1 cellular context compared by ENCODE assay signal in genomic region chr17:64081802-64082799, GRCh38.
TF ChIP-seq lines count a peak whose summit lies in the region.

No MANE protein-coding gene starts in this region.

TF ChIP-seq in HepG2, 621 proteins besides CTCF, POLR2A, EP300 and RAD21 (continued from another document and continues in another):
- TF ChIP-seq ZBTB37 (CRISPR knock-in tag; IDR thresholded peaks at IDR 0.05) (peak; percentile 92), PHF5A (CRISPR knock-in tag; IDR thresholded peaks at IDR 0.05; ENCODE audit: low read depth, unreplicated experiment) (peak; percentile 86), ZNF564 (CRISPR knock-in tag; IDR thresholded peaks at IDR 0.05) (0 out of 2 replicates have a peak, but pooled peaks have one; percentile 18), RCOR2 (CRISPR knock-in tag; IDR thresholded peaks at IDR 0.05) (peak; percentile 81), THAP11 (CRISPR knock-in tag; IDR thresholded peaks at IDR 0.05) (peak; percentile 87), HHEX (CRISPR knock-in tag; IDR thresholded peaks at IDR 0.05) (peak; percentile 80), ELF4 (CRISPR knock-in tag; IDR thresholded peaks at IDR 0.05; ENCODE audit: borderline replicate concordance) (peak; percentile 51; the same call in 1 of the 2 replicates), PAXIP1 (CRISPR knock-in tag; conservative IDR thresholded peaks at IDR 0.05) (peak; percentile 94), MEF2D (CRISPR knock-in tag; IDR thresholded peaks at IDR 0.05) (peak; percentile 88), FOXO1 (CRISPR knock-in tag; IDR thresholded peaks at IDR 0.05) (peak; percentile 96), SMC3 (IDR thresholded peaks at IDR 0.05; ENCODE audit: low read length) (peak; percentile 38), REXO4 (CRISPR knock-in tag; IDR thresholded peaks at IDR 0.05; ENCODE audit: borderline replicate concordance) (no peak), HMG20A (CRISPR knock-in tag; IDR thresholded peaks at IDR 0.05; ENCODE audit: borderline replicate concordance) (peak; percentile 98), ZMYM2 (CRISPR knock-in tag; IDR thresholded peaks at IDR 0.05) (peak; percentile 62), CBFB (CRISPR knock-in tag; IDR thresholded peaks at IDR 0.05) (0 out of 2 replicates have a peak, but pooled peaks have one; percentile 30), HNF4G (IDR thresholded peaks at IDR 0.05; ENCODE audit: borderline replicate concordance, low read depth, low read length) (peak; percentile 23), HNF4G (CRISPR knock-in tag; IDR thresholded peaks at IDR 0.05; ENCODE audit: borderline replicate concordance, low read depth) (peak; percentile 40; the same call in 1 of the 2 replicates), ZBTB43 (CRISPR knock-in tag; conservative IDR thresholded peaks at IDR 0.05) (peak; percentile 94), ZNF549 (CRISPR knock-in tag; IDR thresholded peaks at IDR 0.05) (no peak), FOXK2 (IDR thresholded peaks at IDR 0.05) (peak; percentile 96), ZNF317 (CRISPR knock-in tag; IDR thresholded peaks at IDR 0.05) (peak; percentile 78), RBAK (CRISPR knock-in tag; IDR thresholded peaks at IDR 0.05) (no peak; the same call in 1 of the 2 replicates), PRDM10 (CRISPR knock-in tag; IDR thresholded peaks at IDR 0.05; ENCODE audit: low read depth) (peak; percentile 85), NFIC (IDR thresholded peaks at IDR 0.05; ENCODE audit: low read length) (peak; percentile 93; the same call in 1 of the 2 replicates), MAZ (IDR thresholded peaks at IDR 0.05; ENCODE audit: borderline replicate concordance, low read depth, low read length) (no peak), MAZ (CRISPR knock-in tag; IDR thresholded peaks at IDR 0.05; ENCODE audit: low read depth) (0 out of 2 replicates have a peak, but pooled peaks have one; percentile 19), HMG20B (CRISPR knock-in tag; conservative IDR thresholded peaks at IDR 0.05) (peak; percentile 77), SRSF9 (IDR thresholded peaks at IDR 0.05; ENCODE audit: borderline replicate concordance, insufficient read depth, low read depth, low read length, poor library complexity, severe bottlenecking) (no peak), ZNF407 (CRISPR knock-in tag; IDR thresholded peaks at IDR 0.05; ENCODE audit: not compliant biosample characterization) (peak; percentile 57), ZSCAN20 (CRISPR knock-in tag; IDR thresholded peaks at IDR 0.05; ENCODE audit: borderline replicate concordance) (peak; percentile 96), HMGXB4 (CRISPR knock-in tag; IDR thresholded peaks at IDR 0.05; ENCODE audit: borderline replicate concordance in 1 of 2, low read depth in 1 of 2) (peak in 1 of 2 experiments; percentile 48; a peak in 3 of 4 replicates), KLF16 (CRISPR knock-in tag; IDR thresholded peaks at IDR 0.05) (peak in 1 of 2 experiments; percentile 99; a peak in 2 of 4 replicates), FOSL2 (CRISPR knock-in tag; IDR thresholded peaks at IDR 0.05) (peak; percentile 97), PRMT3 (CRISPR knock-in tag; IDR thresholded peaks at IDR 0.05; ENCODE audit: borderline replicate concordance, low read depth) (0 out of 2 replicates have a peak, but pooled peaks have one; percentile 57), ONECUT2 (CRISPR knock-in tag; IDR thresholded peaks at IDR 0.05) (no peak), KDM4B (CRISPR knock-in tag; IDR thresholded peaks at IDR 0.05) (peak; percentile 86), GABPA (IDR thresholded peaks at IDR 0.05; ENCODE audit: low read depth, low read length) (no peak), GABPA (CRISPR knock-in tag; IDR thresholded peaks at IDR 0.05; ENCODE audit: low read depth) (peak; percentile 67), ARNTL (CRISPR knock-in tag; IDR thresholded peaks at IDR 0.05) (0 out of 2 replicates have a peak, but pooled peaks have one; percentile 73), SETDB1 (CRISPR knock-in tag; IDR thresholded peaks at IDR 0.05; ENCODE audit: borderline replicate concordance) (no peak)
